26 cellular contexts compared by ENCODE assay signal in the genomic region with DNA sequence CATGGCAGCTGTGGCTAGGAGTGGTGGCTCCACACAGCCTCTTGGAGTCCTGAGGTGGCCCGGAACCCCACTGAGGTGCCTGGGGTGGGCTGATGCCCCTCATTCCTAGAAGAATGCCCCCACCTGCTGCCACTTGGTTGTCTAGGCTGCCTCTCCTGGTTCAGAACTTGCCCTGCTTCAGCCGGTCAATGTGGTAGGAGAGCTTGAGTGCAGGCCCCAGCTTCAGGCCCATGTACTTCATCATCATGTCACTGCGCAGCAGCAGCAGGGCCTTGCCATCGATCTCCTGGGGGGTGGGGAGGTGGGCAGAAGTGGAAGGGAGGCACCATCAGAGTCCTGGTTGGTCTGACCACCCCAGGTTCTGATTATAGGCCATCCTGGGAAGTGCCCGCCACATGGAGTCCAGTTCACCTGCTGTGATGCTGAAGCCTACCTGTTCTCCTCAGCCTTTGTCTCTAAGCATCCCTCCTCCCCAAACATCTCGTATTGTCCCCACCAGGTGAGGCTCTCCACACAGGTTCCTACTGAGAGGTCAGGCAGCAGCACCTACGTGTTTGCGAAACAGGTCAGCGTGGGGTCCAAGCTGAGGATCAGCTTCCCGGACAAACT. TPM values are rescaled to one million over a fixed set of nuclear protein-coding genes. Genes with fewer than 3 reads are reported as not detected.
"Had no signal": no experiment of that assay in that cellular context is flagged by ENCODE, and none has a peak within 500 bp of the region (broad histone marks: within the 10 kb centered on the region; RNA-seq: fewer than 3 reads in every experiment).

No MANE protein-coding gene starts in this region.

- H3K4me3 Mint-ChIP-seq: dendritic cell treated with granulocyte-macrophage colony-stimulating factor and Interleukin-4, amounts not matched to agents 40 ng/mL and 50 ng/mL, for 4 days; endodermal cell; immature natural killer cell; natural killer cell; type B pancreatic cell had no signal

- H3K27me3 Mint-ChIP-seq: dendritic cell treated with granulocyte-macrophage colony-stimulating factor and Interleukin-4, amounts not matched to agents 40 ng/mL and 50 ng/mL, for 4 days; progenitor cell of endocrine pancreas; type B pancreatic cell had no signal

- H3K27me3 ChIP-seq: colonic mucosa, foreskin keratinocyte, stomach, thyroid gland had no signal

- H3K4me3 ChIP-seq: colonic mucosa, lower lobe of right lung, smooth muscle cell, stomach, thyroid gland had no signal

- FAIRE-seq: keratinocyte had no signal

- H3K36me3 Mint-ChIP-seq: natural killer cell had no signal

- H3K9me3 ChIP-seq: colonic mucosa, lower lobe of right lung, stomach, thyroid gland had no signal

- H3K9me3 Mint-ChIP-seq: dendritic cell treated with granulocyte-macrophage colony-stimulating factor and Interleukin-4, amounts not matched to agents 40 ng/mL and 50 ng/mL, for 4 days; endodermal cell; immature natural killer cell; natural killer cell; neural crest cell; type B pancreatic cell had no signal

- ATAC-seq: esophagus mucosa, foreskin keratinocyte, left ventricle myocardium superior, lower lobe of right lung, natural killer cell had no signal

- H3K79me2 ChIP-seq: parathyroid adenoma had no signal

- H3K4me1 Mint-ChIP-seq: endodermal cell had no signal

- H3K27ac ChIP-seq: colonic mucosa, epithelial cell of prostate, foreskin keratinocyte, lower lobe of right lung, parathyroid adenoma, thyroid gland had no signal

- H3K36me3 ChIP-seq: colonic mucosa had no signal

- DNase-seq: colonic mucosa; effector CD8-positive, alpha-beta T cell; endodermal cell; foreskin keratinocyte; glutamatergic neuron; hypothalamus; immature natural killer cell; left ventricle myocardium superior; lower lobe of right lung; natural killer cell; stimulated activated CD4-positive, alpha-beta T cell treated with anti-CD3 and anti-CD28 coated beads, Interleukin-12 subunit alpha, Interleukin-12 subunit beta, amount 100 ng/mL, for 4 hours; stimulated activated CD4-positive, alpha-beta T cell treated with anti-CD3 and anti-CD28 coated beads, Interleukin-1b, Interleukin-23, amount 100 ng/mL, for 48 hours; stimulated activated CD4-positive, alpha-beta T cell treated with anti-CD3 and anti-CD28 coated beads, Interleukin-4, amount 100 ng/mL, for 1 hour; stimulated activated CD8-positive, alpha-beta memory T cell treated with anti-CD3 and anti-CD28 coated beads, Interleukin-4, amount 100 ng/mL, for 48 hours; stimulated activated naive CD4-positive, alpha-beta T cell treated with Interleukin-2 at 50 U/mL for 16 hours; stomach; thyroid gland had no signal

- H3K4me1 ChIP-seq: colonic mucosa, foreskin keratinocyte, lower lobe of right lung, parathyroid adenoma, stomach, thyroid gland had no signal

- H2AFZ ChIP-seq: parathyroid adenoma had no signal

- H3K27ac Mint-ChIP-seq: dendritic cell treated with granulocyte-macrophage colony-stimulating factor and Interleukin-4, amounts not matched to agents 40 ng/mL and 50 ng/mL, for 4 days; endodermal cell; natural killer cell; progenitor cell of endocrine pancreas had no signal

- H3K4me2 ChIP-seq: smooth muscle cell had no signal

- H3K9ac ChIP-seq: parathyroid adenoma had no signal

RNA-seq across cellular contexts. Expression of a gene that starts 6.6 kb away (rescaled TPM):
- polyA plus RNA-seq: foreskin keratinocyte, keratinocyte had no signal
